In the genomic region with DNA sequence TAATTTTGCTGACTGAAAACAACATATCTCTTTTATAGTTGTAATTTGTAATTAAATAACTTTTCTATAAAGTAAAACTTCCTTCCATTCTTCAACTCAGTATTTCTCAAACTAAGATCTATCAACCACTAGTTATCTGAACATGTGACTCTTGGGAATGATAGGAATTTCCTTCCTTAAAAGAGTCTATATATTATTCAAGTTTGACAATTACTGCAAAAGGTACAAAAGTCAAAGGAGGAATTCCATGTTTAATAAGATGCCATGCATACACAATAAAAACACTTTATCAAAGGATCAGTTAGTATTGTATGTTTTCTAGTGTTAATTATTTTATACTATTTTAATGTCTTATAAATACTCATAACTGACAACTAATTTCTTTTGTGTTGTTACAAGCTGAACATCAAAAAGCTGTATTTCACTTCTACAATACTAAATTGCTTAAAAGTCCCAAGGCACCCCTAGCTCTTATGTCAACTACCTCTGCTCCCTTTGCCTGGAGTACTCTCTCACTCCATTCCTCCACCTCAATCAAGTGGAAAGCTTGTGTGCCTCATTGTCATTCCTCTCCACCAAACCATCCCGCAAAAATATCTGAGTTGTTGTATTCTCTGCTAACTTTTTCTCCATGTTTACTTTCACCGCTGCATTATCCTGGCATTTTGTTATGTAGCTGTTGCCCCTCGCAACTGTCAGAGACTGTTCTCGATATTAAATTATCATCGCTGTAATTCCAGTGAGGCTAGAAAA, we compare ENCODE assay signal across 17 cellular contexts.
"Had no signal": no experiment of that assay in that cellular context is flagged by ENCODE, and none has a peak within 500 bp of the region (broad histone marks: within the 10 kb centered on the region; RNA-seq: fewer than 3 reads in every experiment).

No MANE protein-coding gene starts in this region.

- DNase-seq: activated CD4-positive, alpha-beta T cell treated with anti-CD3 and anti-CD28 coated beads for 4 hours; activated CD8-positive, alpha-beta memory T cell treated with anti-CD3 and anti-CD28 coated beads, Interleukin-2, amount 50 U/mL, for 48 hours; activated CD8-positive, alpha-beta T cell treated with anti-CD3 and anti-CD28 coated beads, Interleukin-2, amount 10 ng/mL, durations not matched to agents 7 days and 5 days; activated naive CD4-positive, alpha-beta T cell treated with Interleukin-2 at 50 U/mL for 16 hours; activated naive CD8-positive, alpha-beta T cell treated with anti-CD3 and anti-CD28 coated beads, Interleukin-2, amount 50 U/mL, for 24 hours; colonic mucosa; effector CD8-positive, alpha-beta T cell; left ventricle myocardium inferior; T-helper 1 cell had no signal

- H3K4me1 Mint-ChIP-seq: activated naive CD8-positive, alpha-beta T cell treated with anti-CD3 and anti-CD28 coated beads, Interleukin-2, amount 50 U/mL, for 24 hours had no signal

- H3K79me2 ChIP-seq: parathyroid adenoma had no signal

- H3K4me3 ChIP-seq: ascending aorta, colonic mucosa, left ventricle myocardium inferior, right atrium auricular region, skin epidermis, thyroid gland had no signal

- H3K4me3 Mint-ChIP-seq: activated CD8-positive, alpha-beta T cell treated with anti-CD3 and anti-CD28 coated beads, Interleukin-2, amount 10 ng/mL, durations not matched to agents 7 days and 5 days; activated naive CD8-positive, alpha-beta T cell treated with anti-CD3 and anti-CD28 coated beads, Interleukin-2, amount 50 U/mL, for 24 hours; activated T-helper 1 cell treated with anti-CD3 and anti-CD28 coated beads, Interleukin-12 subunit alpha, Interleukin-12 subunit beta, Interleukin-2, Interleukin-4 antibody, amounts not matched to agents 30 ng/mL and 10 ng/mL and 1 ng/mL, durations not matched to agents 14 hours and 24 hours and 36 hours had no signal

- H3K9me3 ChIP-seq: ascending aorta, colonic mucosa, left ventricle myocardium inferior, right atrium auricular region, thyroid gland had no signal

- H3K9ac ChIP-seq: parathyroid adenoma had no signal

- H3K27me3 ChIP-seq: ascending aorta, colonic mucosa, right atrium auricular region, thyroid gland had no signal

- H3K4me1 ChIP-seq: ascending aorta, colonic mucosa, left ventricle myocardium inferior, parathyroid adenoma, right atrium auricular region, thyroid gland had no signal

- H3K27ac ChIP-seq: ascending aorta, colonic mucosa, epithelial cell of prostate, left ventricle myocardium inferior, parathyroid adenoma, right atrium auricular region, skin epidermis, thyroid gland, VCaP had no signal

- ATAC-seq: activated CD8-positive, alpha-beta T cell treated with anti-CD3 and anti-CD28 coated beads, Interleukin-2, amount 10 ng/mL, durations not matched to agents 7 days and 5 days; activated naive CD8-positive, alpha-beta T cell treated with anti-CD3 and anti-CD28 coated beads, Interleukin-2, amount 50 U/mL, for 24 hours had no signal

- H3K36me3 ChIP-seq: ascending aorta, colonic mucosa, left ventricle myocardium inferior, right atrium auricular region, thyroid gland had no signal

- H3K27ac Mint-ChIP-seq: activated CD8-positive, alpha-beta T cell treated with anti-CD3 and anti-CD28 coated beads, Interleukin-2, amount 10 ng/mL, durations not matched to agents 7 days and 5 days; activated naive CD8-positive, alpha-beta T cell treated with anti-CD3 and anti-CD28 coated beads, Interleukin-2, amount 50 U/mL, for 24 hours; activated T-helper 1 cell treated with anti-CD3 and anti-CD28 coated beads, Interleukin-12 subunit alpha, Interleukin-12 subunit beta, Interleukin-2, Interleukin-4 antibody, amounts not matched to agents 30 ng/mL and 10 ng/mL and 1 ng/mL, durations not matched to agents 14 hours and 24 hours and 36 hours had no signal

- H2AFZ ChIP-seq: parathyroid adenoma had no signal

- H3K9me3 Mint-ChIP-seq: activated naive CD8-positive, alpha-beta T cell treated with anti-CD3 and anti-CD28 coated beads, Interleukin-2, amount 50 U/mL, for 24 hours; activated T-helper 1 cell treated with anti-CD3 and anti-CD28 coated beads, Interleukin-12 subunit alpha, Interleukin-12 subunit beta, Interleukin-2, Interleukin-4 antibody, amounts not matched to agents 30 ng/mL and 10 ng/mL and 1 ng/mL, durations not matched to agents 14 hours and 24 hours and 36 hours had no signal
